In genomic region chr1:228488107-228488817, GRCh38 we compare ENCODE assay signal across 8 cellular contexts. TPM values are rescaled to one million over a fixed set of nuclear protein-coding genes. Genes with fewer than 3 reads are reported as not detected.
DNase-seq lines count a peak whose midpoint lies in the region; ATAC-seq and TF ChIP-seq lines count a peak whose summit lies in the region.

No MANE protein-coding gene starts in this region.

- peak overlapping the region; percentile 83 for H3K4me2 ChIP-seq in SK-N-SH

- H3K36me3 Mint-ChIP-seq in T-helper 2 cell treated with Interferon-gamma antibody and Interleukin-4, amounts not matched to agents 5 μg/mL and 100 μg/mL, for 36 hours (ENCODE audit: low read depth) = peaks cover 38% of the 10 kb centered on the region

- no peaks in the 10 kb centered on the region for H3K9me3 Mint-ChIP-seq in T-helper 2 cell treated with Interferon-gamma antibody and Interleukin-4, amounts not matched to agents 5 μg/mL and 100 μg/mL, for 36 hours

- no peak overlapping the region for H2AFZ ChIP-seq in SK-N-SH (ENCODE audit: low read depth)

- H3K27me3 Mint-ChIP-seq in T-helper 2 cell treated with Interferon-gamma antibody and Interleukin-4, amounts not matched to agents 5 μg/mL and 100 μg/mL, for 36 hours (ENCODE audit: low read depth) = no peaks in the 10 kb centered on the region

- no peak for DNase-seq in T-helper 2 cell treated with Interferon-gamma antibody and Interleukin-4, amounts not matched to agents 5 μg/mL and 100 μg/mL, for 36 hours (ENCODE audit: low spot score)
- DNase-seq in T-helper 2 cell (no peak), SK-N-SH (no peak), foreskin fibroblast (peak in 1 of 2 donors; percentile 26), NCI-H446 treated with DMSO at 0.1 percent for 48 hours (lab: John Stamatoyannopoulos, UW) (no peak)
- no peak for DNase-seq in central memory CD4-positive, alpha-beta T cell

- peaks cover 11% of the 10 kb centered on the region for H3F3A ChIP-seq in SK-N-SH (replicated peaks; ENCODE audit: insufficient read depth)

- H3K79me2 ChIP-seq in SK-N-SH (ENCODE audit: insufficient read depth) = peaks cover 27% of the 10 kb centered on the region

- no peak overlapping the region; a peak in 1 of 4 replicates for H3K27ac ChIP-seq in SK-N-SH (ENCODE audit: low read depth in 2 of 2, low read length in 1 of 2)
- peak overlapping the region in 20 of 21 experiments; percentile 68 to 100 (median 100) for H3K27ac ChIP-seq in skin epidermis

- CTCF ChIA-PET in SK-N-SH (lab: Yijun Ruan, JAX) = interaction anchor here (0.6 to 4.1 kb wide), 4 partner anchors 13 to 73 kb away, joined by 3 to 41 read pairs (median 9); a partner anchor contains a TSS

- no peak for TF ChIP-seq RAD21 in SK-N-SH (IDR thresholded peaks at IDR 0.05; ENCODE audit: low read length)

- no peaks in the 10 kb centered on the region for H3K9me2 ChIP-seq in SK-N-SH

- peaks cover 34% of the 10 kb centered on the region for H3K4me1 Mint-ChIP-seq in T-helper 2 cell treated with Interferon-gamma antibody and Interleukin-4, amounts not matched to agents 5 μg/mL and 100 μg/mL, for 36 hours (ENCODE audit: low read depth)

- WGBS in SK-N-SH (ENCODE audit: low lambda C conversion rate) = 33% methylated on average over 14 of the region's 18 CpGs

- H3K27me3 ChIP-seq in SK-N-SH (ENCODE audit: insufficient read depth) = no peaks in the 10 kb centered on the region

- H3K36me3 ChIP-seq in SK-N-SH (replicated peaks in 1 of 2; ENCODE audit: control insufficient read depth in 1 of 2, insufficient read depth in 2 of 2, low read length in 1 of 2) = peaks cover 18 to 19% of the 10 kb centered on the region in 2 experiments

- peak overlapping the region; percentile 67 to 79 for H3K4me3 ChIP-seq in SK-N-SH (ENCODE audit: low read depth in 2 of 2, low read length in 1 of 2)
- peak overlapping the region; percentile 67 to 96 for H3K4me3 ChIP-seq in foreskin fibroblast (ENCODE audit: low read depth in 1 of 2, low read length in 2 of 2)
- peak overlapping the region; percentile 54 to 89 (median 72) for H3K4me3 ChIP-seq in skin epidermis

- no peak for ATAC-seq in GM21515 (IDR thresholded peaks at IDR 0.05; ENCODE audit: unreplicated experiment)

- H4K20me1 ChIP-seq in SK-N-SH (ENCODE audit: insufficient read depth) = no peaks in the 10 kb centered on the region

- peak overlapping the region; percentile 95 for H3K4me3 Mint-ChIP-seq in T-helper 2 cell treated with Interferon-gamma antibody and Interleukin-4, amounts not matched to agents 5 μg/mL and 100 μg/mL, for 36 hours

- TF ChIP-seq CTCF in SK-N-SH (IDR thresholded peaks at IDR 0.05) = no peak
- no peak for TF ChIP-seq CTCF in foreskin fibroblast (IDR thresholded peaks at IDR 0.05; ENCODE audit: low read depth, low read length)

- no peak for TF ChIP-seq EP300 in SK-N-SH (IDR thresholded peaks at IDR 0.05; ENCODE audit: borderline replicate concordance in 1 of 2, low read depth in 1 of 2, low read length in 1 of 2)

- no peaks in the 10 kb centered on the region for H3K9me3 ChIP-seq in SK-N-SH

- peak overlapping the region; percentile 97 for H3K27ac Mint-ChIP-seq in T-helper 2 cell treated with Interferon-gamma antibody and Interleukin-4, amounts not matched to agents 5 μg/mL and 100 μg/mL, for 36 hours

- peak overlapping the region; percentile 39 for H3K9ac ChIP-seq in SK-N-SH

- POLR2A ChIA-PET in SK-N-SH (lab: Yijun Ruan, JAX) = interaction anchor here (0.7 to 1.0 kb wide), 2 partner anchors 31 to 920 kb away, joined by 3 read pairs; a partner anchor contains a TSS

- peaks cover 0 to 10% of the 10 kb centered on the region in 2 experiments; a peak in 2 of 4 replicates for H3K4me1 ChIP-seq in SK-N-SH (ENCODE audit: control insufficient read depth in 1 of 2, insufficient read depth in 2 of 2, low read depth in 1 of 2, low read length in 1 of 2)

TF ChIP-seq in SK-N-SH, 30 proteins besides CTCF, POLR2A, EP300 and RAD21:
- TF ChIP-seq SMC3 (IDR thresholded peaks at IDR 0.05; ENCODE audit: low read depth, low read length) (no peak), EZH2phosphoT487 (IDR thresholded peaks at IDR 0.05; ENCODE audit: borderline replicate concordance, low read depth) (no peak), GABPA (IDR thresholded peaks at IDR 0.05; ENCODE audit: low read depth) (no peak), REST (IDR thresholded peaks at IDR 0.05; ENCODE audit: low read depth, low read length) (no peak), MXI1 (IDR thresholded peaks at IDR 0.05; ENCODE audit: low read depth, low read length) (no peak), MEF2A (IDR thresholded peaks at IDR 0.05; ENCODE audit: borderline replicate concordance, low read depth) (no peak), RFX5 (IDR thresholded peaks at IDR 0.05; ENCODE audit: low read length) (no peak), YY1 (IDR thresholded peaks at IDR 0.05; ENCODE audit: low read depth) (no peak), POLR2AphosphoS5 (IDR thresholded peaks at IDR 0.05; ENCODE audit: low read depth, low read length) (no peak; the same call in 1 of the 2 replicates), PBX3 (IDR thresholded peaks at IDR 0.05) (no peak), FOXJ3 (CRISPR knock-in tag; IDR thresholded peaks at IDR 0.05) (no peak), IRF3 (IDR thresholded peaks at IDR 0.05; ENCODE audit: low read depth, low read length) (no peak), TAF1 (IDR thresholded peaks at IDR 0.05; ENCODE audit: borderline replicate concordance, low read depth, low read length) (no peak), FOXM1 (IDR thresholded peaks at IDR 0.05; ENCODE audit: low read depth) (no peak)

RNA-seq across cellular contexts. Expression of gene RNF187, which starts 1.1 kb away (rescaled TPM):
- polyA plus RNA-seq in SK-N-SH (2012; rRNA removed) = 46.0 and 71.1 TPM in 2 replicates
- polyA plus RNA-seq in SK-N-SH (2012; cell fraction: cytosol; rRNA removed) = 52.3 and 67.2 TPM in 2 replicates
- polyA plus RNA-seq in SK-N-SH (2012; cell fraction: nucleus; rRNA removed) = 34.9 and 39.3 TPM in 2 replicates

Comparison
In these comparisons a context has a peak if more than half of its experiments do, and no peak if none do; other contexts are left out.
1. H3K27ac ChIP-seq: peak in skin epidermis (20 of 21); none in SK-N-SH (0 of 2).
2. Peak in every context shown above with its lines, with median percentiles within 50 percentile points of each other: H3K4me3 ChIP-seq.